Comparison of ENCODE assay signal across 19 cellular contexts in the genomic region with DNA sequence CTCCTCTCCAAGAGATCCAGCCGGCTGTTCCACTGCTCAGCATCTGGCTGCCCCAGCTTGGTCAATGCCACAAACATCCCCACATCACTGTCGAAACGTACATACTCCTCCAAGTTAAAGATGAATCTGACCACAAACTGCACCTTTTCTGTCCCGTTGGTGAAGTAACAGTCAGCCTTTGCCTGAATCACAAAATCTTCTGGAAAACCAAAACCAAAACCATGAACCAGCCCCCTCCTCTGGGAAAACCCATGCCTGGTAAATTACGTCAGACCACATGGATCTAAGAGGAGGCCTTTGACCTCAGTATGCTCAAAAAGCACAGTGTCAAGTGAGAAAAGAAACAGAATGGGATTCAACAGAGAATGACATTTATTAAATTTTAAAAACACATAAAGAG. TPM values are rescaled to one million over a fixed set of nuclear protein-coding genes. Genes with fewer than 3 reads are reported as not detected.
DNase-seq lines count a peak whose midpoint lies in the region; ATAC-seq and TF ChIP-seq lines count a peak whose summit lies in the region.
"Had no signal": no experiment of that assay in that cellular context is flagged by ENCODE, and none has a peak within 500 bp of the region (broad histone marks: within the 10 kb centered on the region; RNA-seq: fewer than 3 reads in every experiment).

No MANE protein-coding gene starts in this region.

- peaks cover 13% of the 10 kb centered on the region; the same call in 1 of the 2 replicates for H3K79me2 ChIP-seq in OCI-LY7 (ENCODE audit: insufficient read depth, low read depth, low read length)
- H3K79me2 ChIP-seq in fibroblast of lung (ENCODE audit: control insufficient read depth, insufficient read depth, low read length) = no peaks in the 10 kb centered on the region

- peaks cover 46% of the 10 kb centered on the region for H3K27me3 Mint-ChIP-seq in progenitor cell of endocrine pancreas
- H3K27me3 Mint-ChIP-seq in T-helper 17 cell = no peaks in the 10 kb centered on the region

- TF ChIP-seq CTCF in OCI-LY7 (conservative IDR thresholded peaks at IDR 0.05; ENCODE audit: low read length) (no peak), fibroblast of lung (conservative IDR thresholded peaks at IDR 0.05 in 1 of 2, IDR thresholded peaks at IDR 0.05 in 1 of 2; ENCODE audit: low read depth in 1 of 2, low read length in 2 of 2) (no peak), progenitor cell of endocrine pancreas (IDR thresholded peaks at IDR 0.05; ENCODE audit: unreplicated experiment) (no peak)

- H3K27me3 ChIP-seq in fibroblast of lung (ENCODE audit: control insufficient read depth, insufficient read depth, low read length) = no peaks in the 10 kb centered on the region
- H3K27me3 ChIP-seq: sigmoid colon had no signal

- intact Hi-C loops in OCI-LY7 (cut with micrococcal nuclease; ENCODE audit: unreplicated experiment) = no loop called here

- CTCF ChIA-PET in OCI-LY7 (lab: Charles Lee; ENCODE audit: unreplicated experiment) = interaction anchor here (1.6 kb wide), 1 partner anchor 22 kb away, joined by 4 read pairs; no protein-coding TSS in a partner anchor

- H3K9me2 ChIP-seq in OCI-LY7 (ENCODE audit: insufficient read depth, low read length) = no peaks in the 10 kb centered on the region

- peak overlapping the region; percentile 3; the same call in 1 of the 2 replicates for H2AFZ ChIP-seq in OCI-LY7 (ENCODE audit: low read length)
- H2AFZ ChIP-seq in fibroblast of lung (ENCODE audit: low read length) = no peak overlapping the region

- H3K9ac ChIP-seq in fibroblast of lung (ENCODE audit: insufficient read depth, low read length) = no peak overlapping the region

- H3K4me2 ChIP-seq in OCI-LY7 (ENCODE audit: low read length) (peak overlapping the region; percentile 78), fibroblast of lung (ENCODE audit: extremely low read depth, insufficient read depth, low read length) (no peak overlapping the region)

- no peak overlapping the region for H3K27ac Mint-ChIP-seq in progenitor cell of endocrine pancreas
- H3K27ac Mint-ChIP-seq in T-helper 17 cell = no peak overlapping the region
- H3K27ac Mint-ChIP-seq: activated naive CD4-positive, alpha-beta T cell treated with anti-CD3 and anti-CD28 coated beads for 36 hours had no signal

- no TSS peak for BruUV-seq in OCI-LY7 (replicated peaks; lab: Mats Ljungman, UMichigan)

- no peaks in the 10 kb centered on the region for H3K9me3 ChIP-seq in OCI-LY7 (ENCODE audit: low read length)
- no peaks in the 10 kb centered on the region for H3K9me3 ChIP-seq in fibroblast of lung (ENCODE audit: control insufficient read depth, insufficient read depth, low read depth, low read length)
- H3K9me3 ChIP-seq in T-helper 17 cell (ENCODE audit: control insufficient read depth, low read length, poor library complexity, severe bottlenecking) = no peaks in the 10 kb centered on the region
- H3K9me3 ChIP-seq: Caco-2, sigmoid colon had no signal

- H3K9me3 Mint-ChIP-seq in progenitor cell of endocrine pancreas (ENCODE audit: low read depth) = no peaks in the 10 kb centered on the region
- H3K9me3 Mint-ChIP-seq: activated naive CD4-positive, alpha-beta T cell treated with anti-CD3 and anti-CD28 coated beads for 36 hours; immature natural killer cell had no signal

- POLR2A ChIA-PET in OCI-LY7 (lab: Charles Lee) = interaction anchor here (0.6 to 1.2 kb wide), 3 partner anchors 17 to 85 kb away, joined by 3 to 4 read pairs (median 4); no protein-coding TSS in a partner anchor

- H3K27ac ChIP-seq in OCI-LY7 (ENCODE audit: low read depth, low read length, poor library complexity, severe bottlenecking) (peak overlapping the region; percentile 97), fibroblast of lung (ENCODE audit: insufficient read depth, low read length) (no peak overlapping the region)
- H3K27ac ChIP-seq: sigmoid colon had no signal

- H3K4me3 Mint-ChIP-seq in progenitor cell of endocrine pancreas (ENCODE audit: low read depth) (no peak overlapping the region), T-helper 17 cell (no peak overlapping the region)
- H3K4me3 Mint-ChIP-seq: activated naive CD4-positive, alpha-beta T cell treated with anti-CD3 and anti-CD28 coated beads for 36 hours; immature natural killer cell had no signal

- peaks cover 79% of the 10 kb centered on the region for H3K4me1 ChIP-seq in OCI-LY7 (ENCODE audit: insufficient read depth, low read length, poor library complexity, severe bottlenecking)
- H3K4me1 ChIP-seq in fibroblast of lung (ENCODE audit: control insufficient read depth, extremely low read depth, insufficient read depth, low read length) = peaks cover 5% of the 10 kb centered on the region
- H3K4me1 ChIP-seq: sigmoid colon had no signal

- peaks cover 35% of the 10 kb centered on the region for H3K36me3 ChIP-seq in OCI-LY7 (ENCODE audit: insufficient read depth, low read length)
- no peaks in the 10 kb centered on the region for H3K36me3 ChIP-seq in fibroblast of lung (ENCODE audit: control insufficient read depth, insufficient read depth, low read length)
- H3K36me3 ChIP-seq: sigmoid colon had no signal

- H3K36me3 Mint-ChIP-seq in progenitor cell of endocrine pancreas (ENCODE audit: insufficient read depth) = no peaks in the 10 kb centered on the region
- no peaks in the 10 kb centered on the region for H3K36me3 Mint-ChIP-seq in T-helper 17 cell (ENCODE audit: low read depth)

- ATAC-seq in GM21528 (IDR thresholded peaks at IDR 0.05; ENCODE audit: low FRiP score, unreplicated experiment) (no peak), T-helper 17 cell (no peak)

- H4K20me1 ChIP-seq in OCI-LY7 (ENCODE audit: insufficient read depth, low read length) (no peaks in the 10 kb centered on the region), fibroblast of lung (ENCODE audit: control insufficient read depth, extremely low read depth, insufficient read depth, low read length) (no peaks in the 10 kb centered on the region)

- H3K4me1 Mint-ChIP-seq in progenitor cell of endocrine pancreas (ENCODE audit: low read depth) (no peaks in the 10 kb centered on the region), T-helper 17 cell (peaks cover 3% of the 10 kb centered on the region)

- DNase-seq in EH (ENCODE audit: low read depth) (peak; percentile 12), OCI-LY7 (ENCODE audit: low spot score) (peak; percentile 27), fibroblast of lung (ENCODE audit: low read depth in 2 of 2) (peak; percentile 34 to 53), renal cortical epithelial cell (ENCODE audit: low read depth) (peak; percentile 9), progenitor cell of endocrine pancreas (ENCODE audit: low spot score, unreplicated experiment) (no peak), iPS-NIHi7 (ENCODE audit: extremely low spot score) (no peak), T-helper 17 cell (no peak)
- DNase-seq: activated CD4-positive, alpha-beta T cell treated with anti-CD3 and anti-CD28 coated beads for 4 hours; activated naive CD4-positive, alpha-beta T cell treated with anti-CD3 and anti-CD28 coated beads for 36 hours; Caco-2; effector CD4-positive, alpha-beta T cell; GDM1; immature natural killer cell; KBM-7; NCI-H1417; sigmoid colon had no signal

- H3K4me3 ChIP-seq in OCI-LY7 (ENCODE audit: low read depth, low read length, poor library complexity, severe bottlenecking) = peak overlapping the region; percentile 69
- no peak overlapping the region for H3K4me3 ChIP-seq in fibroblast of lung (replicated peaks in 1 of 4; ENCODE audit: control extremely low read depth in 1 of 4, insufficient read depth in 1 of 4, low read depth in 3 of 4, low read length in 4 of 4)
- H3K4me3 ChIP-seq: sigmoid colon had no signal

RNA-seq across cellular contexts. Expression of a gene that starts 1.7 kb away (rescaled TPM):
- 46.5 and 48.1 TPM in 2 replicates for total RNA-seq in OCI-LY7 (2014; rRNA removed; shearing (Covaris generic))
- total RNA-seq in OCI-LY7 (2022) (57.1 and 69.3 TPM in 2 replicates), fibroblast of lung (under 0.01 and 0.26 TPM in 2 replicates), renal cortical epithelial cell (under 0.01 TPM in 1 of 2 replicates, not detected in the other), progenitor cell of endocrine pancreas (not detected in 2 replicates), T-helper 17 cell (1 to 10 TPM; 2.3 to 6.6 TPM)
- 0.16 and 0.49 TPM in 2 replicates for polyA plus RNA-seq in fibroblast of lung
- polyA plus RNA-seq in fibroblast of lung (2012) = 0.10 and 0.28 TPM in 2 replicates
- not detected in 2 replicates for polyA minus RNA-seq in fibroblast of lung (ENCODE audit: low replicate concordance)
- total RNA-seq: frontal cortex, mesenteric fat pad had no signal

RNA-seq across cellular contexts. Expression of a gene that starts 23.4 kb away (rescaled TPM):
- total RNA-seq in OCI-LY7 (2014; rRNA removed; shearing (Covaris generic)) = 90.9 and 96.4 TPM in 2 replicates
- total RNA-seq in OCI-LY7 (2022) = 108 and 132 TPM in 2 replicates
- total RNA-seq in fibroblast of lung = 14.1 and 27.7 TPM in 2 replicates
- polyA plus RNA-seq in fibroblast of lung = 18.6 and 20.7 TPM in 2 replicates
- 30.1 and 35.5 TPM in 2 replicates for polyA plus RNA-seq in fibroblast of lung (2012)
- 39.1 and 91.6 TPM in 2 replicates for polyA minus RNA-seq in fibroblast of lung (ENCODE audit: low replicate concordance)
- 14.1 and 14.4 TPM in 2 replicates for total RNA-seq in renal cortical epithelial cell
- 2.0 and 5.1 TPM in 2 replicates for total RNA-seq in progenitor cell of endocrine pancreas
- 100 to 1,000 TPM in 1 of 2 donors, 10 to 100 TPM in 1; 92.6 to 103 TPM for total RNA-seq in T-helper 17 cell

RNA-seq across cellular contexts. Expression of a gene that starts 28.7 kb away (rescaled TPM):
- total RNA-seq in OCI-LY7 (2014; rRNA removed; shearing (Covaris generic)) = 142 and 164 TPM in 2 replicates
- total RNA-seq in OCI-LY7 (2022) (194 and 216 TPM in 2 replicates), fibroblast of lung (72.9 and 77.3 TPM in 2 replicates), renal cortical epithelial cell (39.7 and 82.3 TPM in 2 replicates), progenitor cell of endocrine pancreas (0.29 TPM in 1 of 2 replicates, not detected in the other), T-helper 17 cell (100 to 1,000 TPM; 131 to 139 TPM)
- polyA plus RNA-seq in fibroblast of lung = 77.1 and 80.0 TPM in 2 replicates
- 86.8 and 93.4 TPM in 2 replicates for polyA plus RNA-seq in fibroblast of lung (2012)
- 35.2 and 47.9 TPM in 2 replicates for polyA minus RNA-seq in fibroblast of lung (ENCODE audit: low replicate concordance)

RNA-seq across cellular contexts. Expression of a gene that starts 38.4 kb away (rescaled TPM):
- 62.1 and 85.9 TPM in 2 replicates for total RNA-seq in OCI-LY7 (2014; rRNA removed; shearing (Covaris generic))
- total RNA-seq in OCI-LY7 (2022) (66.3 and 75.0 TPM in 2 replicates), fibroblast of lung (66.8 and 107 TPM in 2 replicates), renal cortical epithelial cell (57.6 and 124 TPM in 2 replicates), progenitor cell of endocrine pancreas (0.50 and 1.1 TPM in 2 replicates), T-helper 17 cell (100 to 1,000 TPM; 119 to 125 TPM)
- polyA plus RNA-seq in fibroblast of lung = 30.7 and 31.4 TPM in 2 replicates
- polyA plus RNA-seq in fibroblast of lung (2012) = 33.7 and 39.7 TPM in 2 replicates
- 91.4 and 92.5 TPM in 2 replicates for polyA minus RNA-seq in fibroblast of lung (ENCODE audit: low replicate concordance)

RNA-seq across cellular contexts. Expression of a gene that starts 38.9 kb away (rescaled TPM):
- total RNA-seq in OCI-LY7 (2014; rRNA removed; shearing (Covaris generic)) = 149 and 158 TPM in 2 replicates
- total RNA-seq in OCI-LY7 (2022) = 193 and 207 TPM in 2 replicates
- total RNA-seq in fibroblast of lung = 54.7 and 64.4 TPM in 2 replicates
- 43.0 and 75.0 TPM in 2 replicates for polyA plus RNA-seq in fibroblast of lung
- polyA plus RNA-seq in fibroblast of lung (2012) = 50.9 and 86.2 TPM in 2 replicates
- 28.1 and 89.4 TPM in 2 replicates for polyA minus RNA-seq in fibroblast of lung (ENCODE audit: low replicate concordance)
- total RNA-seq in renal cortical epithelial cell = 8.3 and 52.1 TPM in 2 replicates
- total RNA-seq in progenitor cell of endocrine pancreas = not detected in 2 replicates
- 100 to 1,000 TPM in 1 of 2 donors, 10 to 100 TPM in 1; 70.5 to 121 TPM for total RNA-seq in T-helper 17 cell

Comparison
In these comparisons a context has a peak if more than half of its experiments do, and no peak if none do; other contexts are left out.
1. DNase-seq: peak in EH (single experiment), OCI-LY7 (single experiment), fibroblast of lung (2 of 2) and renal cortical epithelial cell (single experiment); none in progenitor cell of endocrine pancreas (single experiment), iPS-NIHi7 (single experiment) and T-helper 17 cell (0 of 3).
2. RNA of a gene that starts 1.7 kb away (total RNA-seq): 46.5 to 69.3 TPM in OCI-LY7; 2.3 to 6.6 TPM in T-helper 17 cell, not detected in progenitor cell of endocrine pancreas, under 0.01 TPM in renal cortical epithelial cell and under 0.01 to 0.26 TPM in fibroblast of lung; every median in the first group is over 4 times any median in the second.
3. RNA of a gene that starts 28.7 kb away (total RNA-seq): 142 to 216 TPM in OCI-LY7, 131 to 139 TPM in T-helper 17 cell, 72.9 to 77.3 TPM in fibroblast of lung and 39.7 to 82.3 TPM in renal cortical epithelial cell; 0.29 TPM in progenitor cell of endocrine pancreas; every median in the first group is over 10 times any median in the second.